21 cellular contexts compared by ENCODE assay signal in genomic region chr3:72814308-72814707, GRCh38. TPM values are rescaled to one million over a fixed set of nuclear protein-coding genes. Genes with fewer than 3 reads are reported as not detected.
DNase-seq lines count a peak whose midpoint lies in the region; ATAC-seq and TF ChIP-seq lines count a peak whose summit lies in the region.
"Had no signal": no experiment of that assay in that cellular context is flagged by ENCODE, and none has a peak within 500 bp of the region (broad histone marks: within the 10 kb centered on the region; RNA-seq: fewer than 3 reads in every experiment).

No MANE protein-coding gene starts in this region.

- no peak overlapping the region for H3K27ac Mint-ChIP-seq in stimulated activated naive B cell treated with anti-CD40 and anti-IgM and Interleukin-4, amounts not matched to agents 10 μg/mL and 1 μg/mL and 100 μg/mL, for 72 hours
- no peak overlapping the region for H3K27ac Mint-ChIP-seq in WTC11
- H3K27ac Mint-ChIP-seq: activated naive CD8-positive, alpha-beta T cell treated with anti-CD3 and anti-CD28 coated beads, Interleukin-2, amount 50 U/mL, for 24 hours; immature natural killer cell; T-helper 17 cell had no signal

- no peak for DNase-seq in stimulated activated naive B cell treated with anti-CD40 and anti-IgM and Interleukin-4, amounts not matched to agents 10 μg/mL and 1 μg/mL and 100 μg/mL, for 72 hours
- DNase-seq in NCI-H1105 (lab: John Stamatoyannopoulos, UW): no peak
- DNase-seq in epidermal melanocyte (ENCODE audit: insufficient read length, low spot score): no peak
- no peak for DNase-seq in WTC11 (ENCODE audit: low spot score)
- DNase-seq: activated CD4-positive, alpha-beta T cell treated with anti-CD3 and anti-CD28 coated beads for 1 hour; activated naive CD8-positive, alpha-beta T cell treated with anti-CD3 and anti-CD28 coated beads, Interleukin-2, amount 50 U/mL, for 24 hours; C1 segment of cervical spinal cord; DMS53; foreskin melanocyte; H7; immature natural killer cell; IMR-90; NCI-H187; NCI-H526; stimulated activated CD4-positive, alpha-beta T cell treated with anti-CD3 and anti-CD28 coated beads, Interleukin-2, amount 100 ng/mL, for 48 hours; T-helper 17 cell had no signal

- H3K36me3 Mint-ChIP-seq in stimulated activated naive B cell treated with anti-CD40 and anti-IgM and Interleukin-4, amounts not matched to agents 10 μg/mL and 1 μg/mL and 100 μg/mL, for 72 hours: peaks cover 28 to 50% of the 10 kb centered on the region in 2 donors
- no peaks in the 10 kb centered on the region for H3K36me3 Mint-ChIP-seq in WTC11

- ATAC-seq in GM18867 (IDR thresholded peaks at IDR 0.05; ENCODE audit: unreplicated experiment): peak; percentile 42
- peak; percentile 40 for ATAC-seq in GM21423 (IDR thresholded peaks at IDR 0.05; ENCODE audit: unreplicated experiment)
- ATAC-seq in HG03280 (IDR thresholded peaks at IDR 0.05; ENCODE audit: unreplicated experiment): peak; percentile 40
- peak; percentile 48 to 67 for ATAC-seq in stimulated activated naive B cell treated with anti-CD40 and anti-IgM and Interleukin-4, amounts not matched to agents 10 μg/mL and 1 μg/mL and 100 μg/mL, for 72 hours (replicated peaks)
- ATAC-seq in WTC11: no peak
- ATAC-seq: activated naive CD8-positive, alpha-beta T cell treated with anti-CD3 and anti-CD28 coated beads, Interleukin-2, amount 50 U/mL, for 24 hours; T-helper 17 cell had no signal

- no peaks in the 10 kb centered on the region for H3K9me3 Mint-ChIP-seq in stimulated activated naive B cell treated with anti-CD40 and anti-IgM and Interleukin-4, amounts not matched to agents 10 μg/mL and 1 μg/mL and 100 μg/mL, for 72 hours
- no peaks in the 10 kb centered on the region for H3K9me3 Mint-ChIP-seq in WTC11
- H3K9me3 Mint-ChIP-seq: activated naive CD8-positive, alpha-beta T cell treated with anti-CD3 and anti-CD28 coated beads, Interleukin-2, amount 50 U/mL, for 24 hours; central memory CD8-positive, alpha-beta T cell; immature natural killer cell; neural crest cell had no signal

- TF ChIP-seq CTCF in WTC11 (IDR thresholded peaks at IDR 0.05): no peak

- CTCF ChIA-PET in WTC11 (lab: Charles Lee): no interaction called here

- no peaks in the 10 kb centered on the region for H3K27me3 Mint-ChIP-seq in stimulated activated naive B cell treated with anti-CD40 and anti-IgM and Interleukin-4, amounts not matched to agents 10 μg/mL and 1 μg/mL and 100 μg/mL, for 72 hours
- H3K27me3 Mint-ChIP-seq in WTC11 (ENCODE audit: low read depth): no peaks in the 10 kb centered on the region
- H3K27me3 Mint-ChIP-seq: activated naive CD8-positive, alpha-beta T cell treated with anti-CD3 and anti-CD28 coated beads, Interleukin-2, amount 50 U/mL, for 24 hours; central memory CD8-positive, alpha-beta T cell; T-helper 17 cell had no signal

- H3K4me1 Mint-ChIP-seq in stimulated activated naive B cell treated with anti-CD40 and anti-IgM and Interleukin-4, amounts not matched to agents 10 μg/mL and 1 μg/mL and 100 μg/mL, for 72 hours: peaks cover 21 to 37% of the 10 kb centered on the region in 2 donors
- peaks cover 49% of the 10 kb centered on the region for H3K4me1 Mint-ChIP-seq in WTC11
- H3K4me1 Mint-ChIP-seq: central memory CD8-positive, alpha-beta T cell; immature natural killer cell had no signal

- POLR2A ChIA-PET in WTC11 (lab: Charles Lee): no interaction called here

- no peak overlapping the region for H3K4me3 Mint-ChIP-seq in stimulated activated naive B cell treated with anti-CD40 and anti-IgM and Interleukin-4, amounts not matched to agents 10 μg/mL and 1 μg/mL and 100 μg/mL, for 72 hours
- no peak overlapping the region for H3K4me3 Mint-ChIP-seq in WTC11
- H3K4me3 Mint-ChIP-seq: activated naive CD8-positive, alpha-beta T cell treated with anti-CD3 and anti-CD28 coated beads, Interleukin-2, amount 50 U/mL, for 24 hours; central memory CD8-positive, alpha-beta T cell; immature natural killer cell; neural crest cell; T-helper 17 cell had no signal

TF ChIP-seq in WTC11, 78 proteins besides CTCF, POLR2A, EP300 and RAD21 (continues in another document):
- TF ChIP-seq SMAD4 (CRISPR knock-in tag; IDR thresholded peaks at IDR 0.05): no peak
- no peak for TF ChIP-seq JUN (CRISPR knock-in tag; IDR thresholded peaks at IDR 0.05)
- no peak for TF ChIP-seq CBFB (CRISPR knock-in tag; IDR thresholded peaks at IDR 0.05; ENCODE audit: low read depth)
- TF ChIP-seq NFATC4 (CRISPR knock-in tag; IDR thresholded peaks at IDR 0.05): no peak
- no peak for TF ChIP-seq ZNF219 (CRISPR knock-in tag; IDR thresholded peaks at IDR 0.05; ENCODE audit: borderline replicate concordance)
- no peak for TF ChIP-seq IRF2 (CRISPR knock-in tag; IDR thresholded peaks at IDR 0.05; ENCODE audit: borderline replicate concordance, low read depth)
- no peak for TF ChIP-seq E2F4 (CRISPR knock-in tag; IDR thresholded peaks at IDR 0.05; ENCODE audit: borderline replicate concordance, low read depth)
- no peak for TF ChIP-seq USF2 (CRISPR knock-in tag; IDR thresholded peaks at IDR 0.05)
- no peak for TF ChIP-seq GRHL2 (CRISPR knock-in tag; IDR thresholded peaks at IDR 0.05; ENCODE audit: insufficient replicate concordance, severe bottlenecking)
- TF ChIP-seq ATF2 (CRISPR knock-in tag; IDR thresholded peaks at IDR 0.05; ENCODE audit: borderline replicate concordance, low read depth): no peak
- no peak for TF ChIP-seq JAZF1 (CRISPR knock-in tag; IDR thresholded peaks at IDR 0.05)
- no peak for TF ChIP-seq FOXP4 (CRISPR knock-in tag; IDR thresholded peaks at IDR 0.05)
- no peak for TF ChIP-seq NFE2L1 (CRISPR knock-in tag; IDR thresholded peaks at IDR 0.05)
- TF ChIP-seq EMX1 (CRISPR knock-in tag; IDR thresholded peaks at IDR 0.05): no peak
- no peak for TF ChIP-seq USF1 (CRISPR knock-in tag; IDR thresholded peaks at IDR 0.05)

RNA-seq across cellular contexts. Expression of gene SHQ1, which starts 33.9 kb away (rescaled TPM):
- total RNA-seq in WTC11 (2021): 24.5 to 29.1 TPM (median 27.2 TPM) in 3 replicates
